13 cellular contexts compared by ENCODE assay signal in genomic region chr20:49825521-49826033, GRCh38. TPM values are rescaled to one million over a fixed set of nuclear protein-coding genes. Genes with fewer than 3 reads are reported as not detected.
DNase-seq lines count a peak whose midpoint lies in the region; ATAC-seq, FAIRE-seq and TF ChIP-seq lines count a peak whose summit lies in the region.
"Had no signal": no experiment of that assay in that cellular context is flagged by ENCODE, and none has a peak within 500 bp of the region (broad histone marks: within the 10 kb centered on the region; RNA-seq: fewer than 3 reads in every experiment).

No MANE protein-coding gene starts in this region.

- H3K9me3 Mint-ChIP-seq in WTC11 (no peaks in the 10 kb centered on the region), mesothelial cell of epicardium (no peaks in the 10 kb centered on the region)
- H3K9me3 Mint-ChIP-seq: activated T-helper 1 cell treated with anti-CD3 and anti-CD28 coated beads, Interleukin-12 subunit alpha, Interleukin-12 subunit beta, Interleukin-2, Interleukin-4 antibody, amounts not matched to agents 30 ng/mL and 10 ng/mL and 1 ng/mL, durations not matched to agents 14 hours and 24 hours and 36 hours had no signal

- H3K27me3 Mint-ChIP-seq in WTC11 (ENCODE audit: low read depth) = no peaks in the 10 kb centered on the region
- H3K27me3 Mint-ChIP-seq in mesothelial cell of epicardium (ENCODE audit: low read depth) = no peaks in the 10 kb centered on the region

- TF ChIP-seq EP300 in A549 (IDR thresholded peaks at IDR 0.05) = no peak

- TF ChIP-seq CTCF in A549 (IDR thresholded peaks at IDR 0.05) = 0 out of 3 replicates have a peak, but pooled peaks have one; percentile 5
- TF ChIP-seq CTCF in WTC11 (IDR thresholded peaks at IDR 0.05) = no peak
- TF ChIP-seq CTCF in mesothelial cell of epicardium (IDR thresholded peaks at IDR 0.05; ENCODE audit: unreplicated experiment) = no peak

- WGBS in A549 (ENCODE audit: missing lambda C conversion rate) = 67% methylated on average over 7 of the region's 7 CpGs

- DNase-seq in A549 (ENCODE audit: low read depth in 1 of 2, low spot score in 1 of 2) (no peak), HuH-7.5 (ENCODE audit: low spot score) (peak; percentile 36), WTC11 (ENCODE audit: low spot score) (no peak), mesothelial cell of epicardium (ENCODE audit: low spot score in 2 of 2, unreplicated experiment in 2 of 2) (no peak), NCI-H446 (lab: John Stamatoyannopoulos, UW) (no peak), hepatic stellate cell (ENCODE audit: low spot score) (no peak)
- DNase-seq in activated CD4-positive, CD25-positive, alpha-beta regulatory T cell (lab: John Stamatoyannopoulos, UW) = no peak
- DNase-seq: activated CD4-positive, alpha-beta T cell treated with anti-CD3 and anti-CD28 coated beads, Interleukin-2, amount 50 U/mL, for 1 hour; brain microvascular endothelial cell had no signal

- POLR2A ChIA-PET in A549 (lab: Yijun Ruan, JAX) = interaction anchor here (1.2 kb wide), 1 partner anchor 13 kb away, joined by 5 read pairs; the partner anchor contains the start of gene SLC9A8
- POLR2A ChIA-PET in WTC11 (lab: Charles Lee) = interaction anchor here (0.8 kb wide), 1 partner anchor 10 kb away, joined by 4 read pairs; no protein-coding TSS in a partner anchor

- no peak for FAIRE-seq in A549 (lab: Jason Lieb, UNC)

- H3K4me1 ChIP-seq in A549 = peaks cover 39% of the 10 kb centered on the region

- CTCF ChIA-PET in A549 (lab: Yijun Ruan, JAX) = interaction anchor here (0.6 to 6.4 kb wide), 7 partner anchors 13 to 221 kb away, joined by 3 to 34 read pairs (median 3); no protein-coding TSS in a partner anchor
- CTCF ChIA-PET in WTC11 (lab: Charles Lee) = interaction anchor here (0.6 to 2.0 kb wide), 13 partner anchors 12 to 341 kb away, joined by 3 to 10 read pairs (median 4); partner anchors contain the start of gene SLC9A8

- peak overlapping the region in 1 of 2 experiments; percentile 15; a peak in 2 of 6 replicates for H3K27ac ChIP-seq in A549
- H3K27ac ChIP-seq: brain microvascular endothelial cell, hepatocyte had no signal

- H3K4me2 ChIP-seq in A549 = 0 out of 3 replicates have a peak overlapping the region, but pooled peaks have one; percentile 3
- H3K4me2 ChIP-seq: hepatocyte had no signal

- peaks cover 18% of the 10 kb centered on the region for H3K36me3 Mint-ChIP-seq in WTC11
- H3K36me3 Mint-ChIP-seq in mesothelial cell of epicardium = peaks cover 18% of the 10 kb centered on the region

- TF ChIP-seq RAD21 in A549 (conservative IDR thresholded peaks at IDR 0.05 in 1 of 2, IDR thresholded peaks at IDR 0.05 in 1 of 2) = peak; percentile 21 to 30; a peak in 1 of 5 replicates

- peak; percentile 44 to 47; a peak in 3 of 6 replicates for ATAC-seq in A549
- peak; percentile 73 for ATAC-seq in WTC11
- ATAC-seq in GM21515 (IDR thresholded peaks at IDR 0.05; ENCODE audit: unreplicated experiment) = no peak
- ATAC-seq: sciatic nerve had no signal

- TF ChIP-seq POLR2A in A549 (IDR thresholded peaks at IDR 0.05; ENCODE audit: low read length) = no peak

- no peak overlapping the region for H3K4me3 Mint-ChIP-seq in WTC11
- H3K4me3 Mint-ChIP-seq in mesothelial cell of epicardium = no peak overlapping the region
- H3K4me3 Mint-ChIP-seq: activated T-helper 1 cell treated with anti-CD3 and anti-CD28 coated beads, Interleukin-12 subunit alpha, Interleukin-12 subunit beta, Interleukin-2, Interleukin-4 antibody, amounts not matched to agents 30 ng/mL and 10 ng/mL and 1 ng/mL, durations not matched to agents 14 hours and 24 hours and 36 hours had no signal

- H3K9me3 ChIP-seq in A549 = no peaks in the 10 kb centered on the region

- no peaks in the 10 kb centered on the region for H3K4me1 Mint-ChIP-seq in WTC11
- peaks cover 15% of the 10 kb centered on the region for H3K4me1 Mint-ChIP-seq in mesothelial cell of epicardium

- no peak overlapping the region for H3K4me3 ChIP-seq in A549
- H3K4me3 ChIP-seq: hepatocyte had no signal

- peak overlapping the region; percentile 80; the same call in 1 of the 2 replicates for H3K27ac Mint-ChIP-seq in WTC11
- H3K27ac Mint-ChIP-seq in mesothelial cell of epicardium = peak overlapping the region; percentile 53
- H3K27ac Mint-ChIP-seq: activated T-helper 1 cell treated with anti-CD3 and anti-CD28 coated beads, Interleukin-12 subunit alpha, Interleukin-12 subunit beta, Interleukin-2, Interleukin-4 antibody, amounts not matched to agents 30 ng/mL and 10 ng/mL and 1 ng/mL, durations not matched to agents 14 hours and 24 hours and 36 hours had no signal

TF ChIP-seq in A549, 52 proteins besides CTCF, POLR2A, EP300 and RAD21:
- no peak for TF ChIP-seq RNF2 (IDR thresholded peaks at IDR 0.05; ENCODE audit: borderline replicate concordance, low read depth)
- no peak for TF ChIP-seq ZFP36 (IDR thresholded peaks at IDR 0.05; ENCODE audit: borderline replicate concordance, partially characterized antibody)
- TF ChIP-seq POLR2AphosphoS2 (conservative IDR thresholded peaks at IDR 0.05; ENCODE audit: low read length) = no peak
- no peak for TF ChIP-seq RCOR1 (IDR thresholded peaks at IDR 0.05; ENCODE audit: low read depth, low read length)
- TF ChIP-seq HOXA7 (CRISPR knock-in tag; IDR thresholded peaks at IDR 0.05) = no peak
- TF ChIP-seq EHMT2 (IDR thresholded peaks at IDR 0.05; ENCODE audit: low read depth) = no peak
TF ChIP-seq in A549: peak in this region for 0.

TF ChIP-seq in WTC11, 78 proteins besides CTCF, POLR2A, EP300 and RAD21 (continues in another document):
- no peak for TF ChIP-seq AR (CRISPR knock-in tag; IDR thresholded peaks at IDR 0.05)
- no peak for TF ChIP-seq GABPB1 (CRISPR knock-in tag; IDR thresholded peaks at IDR 0.05)
- no peak for TF ChIP-seq EMX1 (CRISPR knock-in tag; IDR thresholded peaks at IDR 0.05)
- TF ChIP-seq ZNF423 (CRISPR knock-in tag; IDR thresholded peaks at IDR 0.05) = no peak
- TF ChIP-seq IRF2 (CRISPR knock-in tag; IDR thresholded peaks at IDR 0.05; ENCODE audit: borderline replicate concordance, low read depth) = no peak
- no peak for TF ChIP-seq NFATC4 (CRISPR knock-in tag; IDR thresholded peaks at IDR 0.05)
- TF ChIP-seq SOX15 (CRISPR knock-in tag; IDR thresholded peaks at IDR 0.05) = no peak
- TF ChIP-seq ZNF281 (CRISPR knock-in tag; IDR thresholded peaks at IDR 0.05) = no peak
- no peak for TF ChIP-seq GRHL2 (CRISPR knock-in tag; IDR thresholded peaks at IDR 0.05; ENCODE audit: insufficient replicate concordance, severe bottlenecking)
- no peak for TF ChIP-seq NFE2L1 (CRISPR knock-in tag; IDR thresholded peaks at IDR 0.05)
- no peak for TF ChIP-seq ELF4 (CRISPR knock-in tag; IDR thresholded peaks at IDR 0.05; ENCODE audit: low read depth)
- no peak for TF ChIP-seq ZNF396 (CRISPR knock-in tag; IDR thresholded peaks at IDR 0.05; ENCODE audit: borderline replicate concordance)

RNA-seq across cellular contexts. Expression of gene SLC9A8, which starts 12.9 kb away (rescaled TPM):
- polyA plus RNA-seq in A549 (2011; rRNA removed) = 5.0 and 7.4 TPM in 2 replicates
- 3.1 and 4.3 TPM in 2 replicates for polyA plus RNA-seq in A549 (2012; cell fraction: cytosol; rRNA removed)
- polyA plus RNA-seq in A549 (2012; cell fraction: nucleus; rRNA removed) = 18.0 and 20.7 TPM in 2 replicates
- polyA plus RNA-seq in A549 (2017; fragmentation: RNase III; extraction: RNeasy Plus Mini Kit Qiagen cat#74134 plus additional on column Dnase treatment) = 7.9 to 9.5 TPM (median 7.9 TPM) in 3 replicates
- polyA minus RNA-seq in A549 (2011; rRNA and poly(A)+ RNA removed) = 10.9 and 20.7 TPM in 2 replicates
- 6.3 to 6.5 TPM (median 6.5 TPM) in 3 replicates for total RNA-seq in WTC11 (2021)
- 9.7 to 11.9 TPM (median 10.6 TPM) in 3 replicates for total RNA-seq in mesothelial cell of epicardium

Comparison
In these comparisons a context has a peak if more than half of its experiments do, and no peak if none do; other contexts are left out.
1. Of the 8 proteins assayed by ChIP-seq in both WTC11 and A549: peak only in WTC11: none; only in A549: CTCF; in both: none; in neither: 7.